In the genomic region with DNA sequence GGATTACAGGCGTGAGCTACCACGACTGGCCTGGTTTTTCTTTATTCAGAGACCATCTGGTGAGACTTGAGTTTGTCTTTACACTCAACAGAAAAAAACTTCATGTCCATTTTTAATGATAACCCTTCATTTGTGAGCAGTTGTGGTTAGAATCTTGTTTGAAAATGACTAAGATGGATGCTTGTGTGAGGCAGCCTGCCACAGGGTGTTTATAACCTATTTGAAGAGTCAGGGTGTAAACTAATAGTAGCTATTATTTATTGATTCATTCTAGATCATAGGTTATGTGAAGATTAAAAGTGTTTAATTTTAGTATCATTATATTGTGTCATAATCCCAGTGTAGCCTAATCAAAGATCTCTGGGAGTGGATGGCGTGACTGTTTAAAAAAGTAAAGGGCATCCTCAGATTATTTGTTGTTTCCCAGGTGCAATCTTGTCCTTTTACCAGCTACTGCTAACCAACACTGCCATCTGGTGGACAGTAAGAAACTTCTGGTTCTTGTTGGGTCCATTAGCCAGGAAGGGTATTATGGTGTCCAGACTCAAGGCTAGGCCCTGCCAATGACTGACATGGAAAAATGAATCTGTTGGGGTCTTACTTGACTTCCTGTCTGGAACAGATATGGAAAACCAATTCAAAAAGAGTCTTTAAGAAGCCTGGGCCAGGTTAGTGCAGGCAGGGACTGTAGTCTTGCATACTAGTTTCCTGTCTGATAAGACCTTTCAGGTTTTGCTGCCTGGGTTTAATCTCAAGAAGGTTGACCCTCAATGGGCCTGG, we compare ENCODE assay signal across 8 cellular contexts. TPM values are rescaled to one million over a fixed set of nuclear protein-coding genes. Genes with fewer than 3 reads are reported as not detected.
DNase-seq lines count a peak whose midpoint lies in the region; ATAC-seq, FAIRE-seq and TF ChIP-seq lines count a peak whose summit lies in the region.

No MANE protein-coding gene starts in this region.

- peaks cover 20% of the 10 kb centered on the region for H3K36me3 ChIP-seq in CD4-positive, CD25-positive, alpha-beta regulatory T cell (ENCODE audit: control insufficient read depth, insufficient read depth, low read length)
- H3K36me3 ChIP-seq in thyroid gland, result peaks cover 6 to 11% of the 10 kb centered on the region in 2 donors

- 70 to 75% methylated on average over 3 of the region's 3 CpGs for WGBS in thyroid gland, 2 donors

- no peaks in the 10 kb centered on the region for H3K4me1 ChIP-seq in CD4-positive, CD25-positive, alpha-beta regulatory T cell (ENCODE audit: control insufficient read depth, insufficient read depth, low read length, poor library complexity, severe bottlenecking)
- no peaks in the 10 kb centered on the region for H3K4me1 ChIP-seq in thyroid gland

- H3K27me3 ChIP-seq in CD4-positive, CD25-positive, alpha-beta regulatory T cell (ENCODE audit: control insufficient read depth, insufficient read depth, low read length), result no peaks in the 10 kb centered on the region
- H3K27me3 ChIP-seq in thyroid gland, result no peaks in the 10 kb centered on the region

- H3K36me3 Mint-ChIP-seq in CD4-positive, CD25-positive, alpha-beta regulatory T cell, result peaks cover 13% of the 10 kb centered on the region

- peak; percentile 39 to 87 (median 71) for DNase-seq in CD4-positive, CD25-positive, alpha-beta regulatory T cell
- DNase-seq in NCI-H2107 treated with DMSO at 0.1 percent for 48 hours (lab: John Stamatoyannopoulos, UW; ENCODE audit: unreplicated experiment) (peak; percentile 61), lung microvascular endothelial cell (ENCODE audit: low read depth in 2 of 2) (peak; percentile 92), thyroid gland (peak in 1 of 2 donors; percentile 30)
- DNase-seq in effector CD8-positive, alpha-beta T cell (lab: John Stamatoyannopoulos, UW), result peak; percentile 3

- H3K27ac ChIP-seq in CD4-positive, CD25-positive, alpha-beta regulatory T cell (ENCODE audit: insufficient read depth, low read length, poor library complexity, severe bottlenecking), result no peak overlapping the region
- no peak overlapping the region for H3K27ac ChIP-seq in thyroid gland

- peak; percentile 13 for FAIRE-seq in TTC549 (lab: Jason Lieb, UNC)

- peak overlapping the region in 1 of 3 donors; percentile 21 for H3K27ac Mint-ChIP-seq in CD4-positive, CD25-positive, alpha-beta regulatory T cell

- intact Hi-C loops in thyroid gland (cut with DNase I), result loop anchor here (10.0 kb wide), 1 partner anchor 543 kb away; no protein-coding TSS in a partner anchor

- TF ChIP-seq CTCF in thyroid gland (IDR thresholded peaks at IDR 0.05), result peak; percentile 27 to 86 (median 70)

- H3K4me1 Mint-ChIP-seq in CD4-positive, CD25-positive, alpha-beta regulatory T cell, result peaks cover 4 to 14% (median 9%) of the 10 kb centered on the region in 4 donors

- no peaks in the 10 kb centered on the region for H3K9me3 ChIP-seq in CD4-positive, CD25-positive, alpha-beta regulatory T cell (ENCODE audit: control insufficient read depth in 2 of 2, low read length in 2 of 2)
- H3K9me3 ChIP-seq in thyroid gland, result no peaks in the 10 kb centered on the region

- H3K4me3 ChIP-seq in CD4-positive, CD25-positive, alpha-beta regulatory T cell (ENCODE audit: low read depth, low read length), result no peak overlapping the region
- H3K4me3 ChIP-seq in thyroid gland (replicated peaks in 1 of 3), result no peak overlapping the region

- H3K9me3 Mint-ChIP-seq in CD4-positive, CD25-positive, alpha-beta regulatory T cell, result no peaks in the 10 kb centered on the region

- peak; percentile 66 to 75 for ATAC-seq in CD4-positive, CD25-positive, alpha-beta regulatory T cell (ENCODE audit: low read depth in 2 of 2)
- ATAC-seq in GM18870 (IDR thresholded peaks at IDR 0.05; ENCODE audit: unreplicated experiment), result peak; percentile 60
- ATAC-seq in HG03108 (IDR thresholded peaks at IDR 0.05; ENCODE audit: unreplicated experiment), result peak; percentile 63

- no peak for TF ChIP-seq POLR2A in thyroid gland (IDR thresholded peaks at IDR 0.05)

- H3K27me3 Mint-ChIP-seq in CD4-positive, CD25-positive, alpha-beta regulatory T cell, result no peaks in the 10 kb centered on the region

- H3K4me3 Mint-ChIP-seq in CD4-positive, CD25-positive, alpha-beta regulatory T cell, result no peak overlapping the region

RNA-seq across cellular contexts. Expression of gene NRBF2, which starts 24.9 kb away (rescaled TPM):
- 24.4 TPM for total RNA-seq in CD4-positive, CD25-positive, alpha-beta regulatory T cell
- 10 to 100 TPM; 26.7 to 38.8 (median 29.3) TPM for polyA plus RNA-seq in CD4-positive, CD25-positive, alpha-beta regulatory T cell
- 13.1 and 16.3 TPM in 2 replicates for total RNA-seq in lung microvascular endothelial cell
- total RNA-seq in thyroid gland, result 10 to 100 TPM in 3 of 4 donors, 1 to 10 TPM in 1; 9.3 to 25.8 (median 15.2) TPM
